8 cellular contexts compared by ENCODE assay signal in genomic region chr1:75614455-75615379, GRCh38. TPM values are rescaled to one million over a fixed set of nuclear protein-coding genes. Genes with fewer than 3 reads are reported as not detected.
DNase-seq lines count a peak whose midpoint lies in the region; ATAC-seq and TF ChIP-seq lines count a peak whose summit lies in the region.

No MANE protein-coding gene starts in this region.

- CTCF ChIA-PET in Caco-2 (lab: Charles Lee) = no interaction called here

- H3K9me3 ChIP-seq in SJCRH30 (replicated peaks) (no peaks in the 10 kb centered on the region), left lung (no peaks in the 10 kb centered on the region), Caco-2 (no peaks in the 10 kb centered on the region)

- H3K9me3 Mint-ChIP-seq in Caco-2 (ENCODE audit: unreplicated experiment) = no peaks in the 10 kb centered on the region

- H3K4me3 ChIP-seq in SJCRH30 (peak overlapping the region; percentile 61), left lung (no peak overlapping the region), Caco-2 (ENCODE audit: low read depth, low read length) (no peak overlapping the region)

- peak; percentile 96 for ATAC-seq in HG03558 (IDR thresholded peaks at IDR 0.05; ENCODE audit: extremely low read depth, unreplicated experiment)
- ATAC-seq in left lung = peak; percentile 71

- H3K4me1 ChIP-seq in SJCRH30 (no peaks in the 10 kb centered on the region), left lung (peaks cover 9 to 19% of the 10 kb centered on the region in 2 donors), Caco-2 (no peaks in the 10 kb centered on the region)

- H3K4me1 Mint-ChIP-seq in Caco-2 (ENCODE audit: low read depth, unreplicated experiment) = no peaks in the 10 kb centered on the region

- no peaks in the 10 kb centered on the region for H3K27me3 Mint-ChIP-seq in Caco-2 (ENCODE audit: insufficient read depth, unreplicated experiment)

- no peaks in the 10 kb centered on the region for H3K36me3 ChIP-seq in SJCRH30
- no peaks in the 10 kb centered on the region for H3K36me3 ChIP-seq in left lung
- no peaks in the 10 kb centered on the region for H3K36me3 ChIP-seq in Caco-2 (ENCODE audit: control insufficient read depth, insufficient read depth, low read length)

- H3K27ac ChIP-seq in SJCRH30 (no peak overlapping the region), left lung (no peak overlapping the region)

- H3K27me3 ChIP-seq in SJCRH30 = peaks cover 20% of the 10 kb centered on the region
- H3K27me3 ChIP-seq in left lung = peaks cover 36 to 85% of the 10 kb centered on the region in 2 donors
- H3K27me3 ChIP-seq in Caco-2 (replicated peaks; ENCODE audit: control insufficient read depth, insufficient read depth, low read length) = no peaks in the 10 kb centered on the region

- TF ChIP-seq CTCF in GM20000 (IDR thresholded peaks at IDR 0.05; ENCODE audit: extremely low read depth, missing control alignments) (no peak), left lung (IDR thresholded peaks at IDR 0.05) (peak; percentile 15 to 18), Caco-2 (IDR thresholded peaks at IDR 0.05; ENCODE audit: insufficient read depth in 1 of 2, low read depth in 1 of 2, low read length in 1 of 2, severe bottlenecking in 1 of 2, unreplicated experiment in 1 of 2) (no peak)

- no peaks in the 10 kb centered on the region for H3K36me3 Mint-ChIP-seq in Caco-2 (ENCODE audit: insufficient read depth, unreplicated experiment)

- POLR2A ChIA-PET in Caco-2 (lab: Charles Lee) = interaction anchor here (0.7 kb wide), 1 partner anchor 14 kb away, joined by 5 read pairs; no protein-coding TSS in a partner anchor

- BruUV-seq in Caco-2 (replicated peaks; lab: Mats Ljungman, UMichigan) = no TSS peak

- intact Hi-C loops in left lung (cut with DNase I) (no loop called here), Caco-2 (cut with micrococcal nuclease; ENCODE audit: unreplicated experiment) (no loop called here)

- peak; percentile 76 for DNase-seq in DMS53 treated with DMSO at 0.1 percent for 48 hours (lab: John Stamatoyannopoulos, UW; ENCODE audit: unreplicated experiment)
- DNase-seq in GM20000 (ENCODE audit: low spot score) = peak; percentile 73
- peak; percentile 36 to 55 for DNase-seq in SJCRH30
- peak; percentile 18 for DNase-seq in cerebellar cortex (ENCODE audit: low spot score)
- DNase-seq in left lung = peak in 1 of 2 donors; percentile 70
- DNase-seq in stimulated activated CD4-positive, alpha-beta T cell treated with anti-CD3 and anti-CD28 coated beads, Interleukin-4, amount 100 ng/mL, for 4 hours = peak; percentile 8 to 26
- DNase-seq in Caco-2 = no peak

- no peak overlapping the region for H3K27ac Mint-ChIP-seq in Caco-2 (ENCODE audit: unreplicated experiment)

- H3K4me3 Mint-ChIP-seq in Caco-2 (ENCODE audit: unreplicated experiment) = no peak overlapping the region

RNA-seq across cellular contexts. Expression of gene SLC44A5, which starts 3.8 kb away (rescaled TPM):
- total RNA-seq in SJCRH30 (2014; rRNA removed; shearing (Covaris generic)) = 0.33 and 0.47 TPM in 2 replicates
- under 1 TPM; 0.09 to 0.16 TPM for total RNA-seq in left lung
- total RNA-seq in Caco-2 (2022) = 12.0 and 13.6 TPM in 2 replicates

Comparison
In these comparisons a context has a peak if more than half of its experiments do, and no peak if none do; other contexts are left out.
1. DNase-seq: peak in DMS53 treated with DMSO at 0.1 percent for 48 hours (single experiment), GM20000 (single experiment), SJCRH30 (2 of 2), cerebellar cortex (single experiment) and stimulated activated CD4-positive, alpha-beta T cell treated with anti-CD3 and anti-CD28 coated beads, Interleukin-4, amount 100 ng/mL, for 4 hours (2 of 2); none in Caco-2 (0 of 2).
2. CTCF ChIP-seq: peak in left lung (2 of 2); none in GM20000 (single experiment) and Caco-2 (0 of 2).